Comparison of ENCODE assay signal across 16 cellular contexts in the genomic region with DNA sequence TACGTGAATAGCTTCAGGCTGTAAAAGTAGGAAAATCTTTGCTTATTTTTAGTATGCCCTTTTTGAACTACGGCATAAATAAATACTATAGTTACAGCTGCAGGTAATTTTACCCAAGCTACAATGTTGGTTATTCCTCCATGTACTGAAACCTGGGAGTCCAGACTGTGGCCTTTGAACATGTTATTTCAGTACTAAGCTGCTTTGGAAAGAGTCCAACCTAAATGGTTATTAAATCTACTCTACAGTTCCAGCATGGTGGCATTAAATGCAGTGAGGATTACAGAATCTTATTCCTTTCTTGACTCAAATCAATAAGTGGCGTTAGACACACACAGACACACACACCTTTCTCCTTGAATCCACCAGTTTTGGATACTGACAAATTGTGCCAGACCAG.
DNase-seq lines count a peak whose midpoint lies in the region; ATAC-seq and TF ChIP-seq lines count a peak whose summit lies in the region.
"Had no signal": no experiment of that assay in that cellular context is flagged by ENCODE, and none has a peak within 500 bp of the region (broad histone marks: within the 10 kb centered on the region; RNA-seq: fewer than 3 reads in every experiment).

No MANE protein-coding gene starts in this region.

- TF ChIP-seq CTCF in retinal pigment epithelial cell (conservative IDR thresholded peaks at IDR 0.05; ENCODE audit: low read depth, low read length) = no peak
- TF ChIP-seq CTCF in CD4-positive, alpha-beta T cell (IDR thresholded peaks at IDR 0.05) = no peak

- no peak for ATAC-seq in CD4-positive, alpha-beta T cell (ENCODE audit: poor library complexity)
- ATAC-seq in left colon = no peak
- ATAC-seq in HG03442 (IDR thresholded peaks at IDR 0.05; ENCODE audit: unreplicated experiment) = no peak
- ATAC-seq: GM23338 had no signal

- intact Hi-C loops in CD4-positive, alpha-beta T cell (cut with DNase I, micrococcal nuclease) = no loop called here
- intact Hi-C loops in left colon (cut with DNase I, micrococcal nuclease) = no loop called here

- H3K27ac Mint-ChIP-seq in CD4-positive, alpha-beta T cell = no peak overlapping the region
- H3K27ac Mint-ChIP-seq: CD4-positive, alpha-beta memory T cell; GM23338 had no signal

- H3K4me3 ChIP-seq in retinal pigment epithelial cell (ENCODE audit: low read length) = no peak overlapping the region
- H3K4me3 ChIP-seq: GM23338 had no signal

- no peak overlapping the region for H3K27ac ChIP-seq in CD4-positive, alpha-beta T cell (ENCODE audit: low read depth, low read length)
- H3K27ac ChIP-seq: C4-2B had no signal

- H3K27me3 ChIP-seq in CD4-positive, alpha-beta T cell (ENCODE audit: control insufficient read depth, insufficient read depth, low read length) = no peaks in the 10 kb centered on the region

- no peaks in the 10 kb centered on the region for H3K9me3 Mint-ChIP-seq in CD4-positive, alpha-beta T cell
- H3K9me3 Mint-ChIP-seq: CD4-positive, alpha-beta memory T cell; GM23338 had no signal

- H3K27me3 Mint-ChIP-seq in CD4-positive, alpha-beta T cell = no peaks in the 10 kb centered on the region

- CTCF ChIA-PET in CD4-positive, alpha-beta T cell (lab: Charles Lee) = no interaction called here

- POLR2A ChIA-PET in CD4-positive, alpha-beta T cell (lab: Charles Lee) = no interaction called here

- no peak overlapping the region for H3K4me3 Mint-ChIP-seq in CD4-positive, alpha-beta T cell
- H3K4me3 Mint-ChIP-seq: CD4-positive, alpha-beta memory T cell; GM23338 had no signal

- H3K4me1 Mint-ChIP-seq in CD4-positive, alpha-beta T cell (ENCODE audit: low read depth) = no peaks in the 10 kb centered on the region
- H3K4me1 Mint-ChIP-seq: CD4-positive, alpha-beta memory T cell had no signal

- DNase-seq in NCI-H2227 (lab: John Stamatoyannopoulos, UW; ENCODE audit: unreplicated experiment) = peak; percentile 6
- peak; percentile 59 for DNase-seq in NCI-H69 (lab: John Stamatoyannopoulos, UW)
- peak; percentile 62 for DNase-seq in cerebellar cortex (ENCODE audit: low spot score)
- peak; percentile 55 for DNase-seq in retinal pigment epithelial cell (ENCODE audit: low read depth)
- DNase-seq in effector CD4-positive, alpha-beta T cell = no peak
- no peak for DNase-seq in CD4-positive, alpha-beta T cell
- no peak for DNase-seq in left colon
- DNase-seq: AML-193; CD4-positive, alpha-beta memory T cell; DMS153; DMS79; GF-D8; HCEC 1CT had no signal

- no peaks in the 10 kb centered on the region for H3K36me3 Mint-ChIP-seq in CD4-positive, alpha-beta T cell (ENCODE audit: low read depth)
- H3K36me3 Mint-ChIP-seq: CD4-positive, alpha-beta memory T cell had no signal

- no peaks in the 10 kb centered on the region for H3K9me3 ChIP-seq in CD4-positive, alpha-beta T cell (ENCODE audit: control insufficient read depth, low read length)

Comparison
In these comparisons a context has a peak if more than half of its experiments do, and no peak if none do; other contexts are left out.
1. DNase-seq: peak in NCI-H2227 (single experiment), NCI-H69 (single experiment), cerebellar cortex (single experiment) and retinal pigment epithelial cell (single experiment); none in effector CD4-positive, alpha-beta T cell (single experiment), CD4-positive, alpha-beta T cell (0 of 10) and left colon (0 of 2).